Comparison of ENCODE assay signal across 8 cellular contexts in genomic region chr18:42028232-42028832, GRCh38.
DNase-seq lines count a peak whose midpoint lies in the region; ATAC-seq and TF ChIP-seq lines count a peak whose summit lies in the region.

No MANE protein-coding gene starts in this region.

- no peak overlapping the region for H3K4me3 ChIP-seq in H7 (ENCODE audit: insufficient read depth, low read depth, low read length)
- H3K4me3 ChIP-seq in colonic mucosa = no peak overlapping the region

- H3K27ac ChIP-seq in colonic mucosa = no peak overlapping the region

- no peaks in the 10 kb centered on the region for H3K9me3 ChIP-seq in colonic mucosa

- H3K36me3 ChIP-seq in H7 (replicated peaks; ENCODE audit: control insufficient read depth, insufficient read depth, low read length) (no peaks in the 10 kb centered on the region; the same call in 1 of the 2 replicates), colonic mucosa (no peaks in the 10 kb centered on the region)

- no peaks in the 10 kb centered on the region for H3K27me3 ChIP-seq in H7 (ENCODE audit: control insufficient read depth, insufficient read depth, low read length)
- no peaks in the 10 kb centered on the region for H3K27me3 ChIP-seq in colonic mucosa

- no peaks in the 10 kb centered on the region for H3K4me1 ChIP-seq in colonic mucosa

- intact Hi-C loops in colonic mucosa (cut with DNase I) = no loop called here

- peak; percentile 74 for TF ChIP-seq CTCF in colonic mucosa (IDR thresholded peaks at IDR 0.05)

- no peak overlapping the region for H3K9ac ChIP-seq in colonic mucosa (ENCODE audit: low read depth in 2 of 2, low read length in 2 of 2)

- no peak for ATAC-seq in HG02623 (IDR thresholded peaks at IDR 0.05; ENCODE audit: unreplicated experiment)

- DNase-seq in COLO829 (ENCODE audit: low spot score) (peak; percentile 45), H7 (peak; percentile 16), SK-N-DZ (ENCODE audit: low spot score) (peak; percentile 19), colonic mucosa (peak; percentile 21), midbrain (lab: John Stamatoyannopoulos, UW) (peak; percentile 30), cortex of kidney (lab: John Stamatoyannopoulos, UW) (no peak)
- DNase-seq in activated CD4-positive, CD25-positive, alpha-beta regulatory T cell treated with anti-CD3 and anti-CD28 coated beads, Interleukin-2, amount 50 U/mL, for 72 hours = no peak

Comparison
In these comparisons a context has a peak if more than half of its experiments do, and no peak if none do; other contexts are left out.
1. DNase-seq: peak in COLO829 (single experiment), H7 (single experiment), SK-N-DZ (single experiment), colonic mucosa (single experiment) and midbrain (single experiment); none in activated CD4-positive, CD25-positive, alpha-beta regulatory T cell treated with anti-CD3 and anti-CD28 coated beads, Interleukin-2, amount 50 U/mL, for 72 hours (single experiment) and cortex of kidney (single experiment).